Comparison of ENCODE assay signal across 1 cellular context in genomic region chr22:37633693-37634504, GRCh38.
A peak's percentile ranks its signal among the peaks of the same experiment; 100 is the strongest.
TF ChIP-seq lines count a peak whose summit lies in the region.

No MANE protein-coding gene starts in this region.

TF ChIP-seq in HepG2, 621 proteins besides CTCF, POLR2A, EP300 and RAD21 (continued from another document and continues in another):
- TF ChIP-seq ZNF318 (CRISPR knock-in tag; IDR thresholded peaks at IDR 0.05) (no peak), ZKSCAN1 (IDR thresholded peaks at IDR 0.05; ENCODE audit: low read length) (no peak), FOXO4 (CRISPR knock-in tag; conservative IDR thresholded peaks at IDR 0.05) (no peak), TOPORS (CRISPR knock-in tag; IDR thresholded peaks at IDR 0.05) (peak; percentile 63; the same call in 1 of the 2 replicates), MNT (IDR thresholded peaks at IDR 0.05) (no peak), ZNF7 (CRISPR knock-in tag; IDR thresholded peaks at IDR 0.05) (0 out of 2 replicates have a peak, but pooled peaks have one; percentile 32), ZNF235 (CRISPR knock-in tag; IDR thresholded peaks at IDR 0.05; ENCODE audit: borderline replicate concordance) (no peak), HNF1A (IDR thresholded peaks at IDR 0.05; ENCODE audit: low read depth) (no peak), HNF1A (CRISPR knock-in tag; IDR thresholded peaks at IDR 0.05; ENCODE audit: borderline replicate concordance) (peak; percentile 46; the same call in 1 of the 2 replicates), SALL1 (CRISPR knock-in tag; IDR thresholded peaks at IDR 0.05) (peak; percentile 46), THRA (CRISPR knock-in tag; IDR thresholded peaks at IDR 0.05; ENCODE audit: borderline replicate concordance) (no peak), REL (CRISPR knock-in tag; conservative IDR thresholded peaks at IDR 0.05) (0 out of 2 replicates have a peak, but pooled peaks have one; percentile 71), ZSCAN21 (CRISPR knock-in tag; IDR thresholded peaks at IDR 0.05; ENCODE audit: borderline replicate concordance) (peak; percentile 31; the same call in 1 of the 2 replicates), USF2 (IDR thresholded peaks at IDR 0.05; ENCODE audit: low read depth, low read length) (no peak), USF2 (CRISPR knock-in tag; IDR thresholded peaks at IDR 0.05; ENCODE audit: borderline replicate concordance) (no peak), ZBTB37 (CRISPR knock-in tag; IDR thresholded peaks at IDR 0.05) (no peak), CEBPB (IDR thresholded peaks at IDR 0.05; ENCODE audit: borderline replicate concordance, low read depth, low read length) (peak; percentile 17; the same call in 1 of the 2 replicates), ZNF253 (CRISPR knock-in tag; IDR thresholded peaks at IDR 0.05; ENCODE audit: borderline replicate concordance) (no peak), ZBED4 (CRISPR knock-in tag; IDR thresholded peaks at IDR 0.05; ENCODE audit: borderline replicate concordance) (no peak; the same call in 1 of the 2 replicates), NR0B2 (CRISPR knock-in tag; IDR thresholded peaks at IDR 0.05) (peak; percentile 70), ZNF720 (CRISPR knock-in tag; IDR thresholded peaks at IDR 0.05) (no peak), HOXD1 (CRISPR knock-in tag; IDR thresholded peaks at IDR 0.05) (no peak), SIX4 (CRISPR knock-in tag; IDR thresholded peaks at IDR 0.05) (no peak), DMAP1 (CRISPR knock-in tag; IDR thresholded peaks at IDR 0.05) (peak; percentile 43), TAF15 (IDR thresholded peaks at IDR 0.05; ENCODE audit: low read depth, low read length, poor library complexity, severe bottlenecking) (peak; percentile 87), ZNF484 (CRISPR knock-in tag; IDR thresholded peaks at IDR 0.05; ENCODE audit: borderline replicate concordance, low read depth) (no peak), FOXM1 (CRISPR knock-in tag; IDR thresholded peaks at IDR 0.05) (no peak)
